Comparison of ENCODE assay signal across 12 cellular contexts in genomic region chr17:31695456-31696090, GRCh38.
A peak's percentile ranks its signal among the peaks of the same experiment; 100 is the strongest.
DNase-seq lines count a peak whose midpoint lies in the region; ATAC-seq and TF ChIP-seq lines count a peak whose summit lies in the region.
"Had no signal": no experiment of that assay in that cellular context is flagged by ENCODE, and none has a peak within 500 bp of the region (broad histone marks: within the 10 kb centered on the region; RNA-seq: fewer than 3 reads in every experiment).

No MANE protein-coding gene starts in this region.

- H3K4me1 ChIP-seq in HUES6 (ENCODE audit: control insufficient read depth, insufficient read depth, low read length) (peaks cover 15% of the 10 kb centered on the region; the same call in 1 of the 2 replicates), suprapubic skin (peaks cover 25% of the 10 kb centered on the region)

- H3K27ac ChIP-seq in HUES6 (ENCODE audit: low read depth, low read length) (no peak overlapping the region), cingulate gyrus (ENCODE audit: low read depth, low read length) (peak overlapping the region; percentile 47), suprapubic skin (peak overlapping the region; percentile 0)

- H3K4me3 ChIP-seq in HUES6 (ENCODE audit: low read depth, low read length) (no peak overlapping the region), suprapubic skin (no peak overlapping the region), H7 (ENCODE audit: insufficient read depth, low read depth, low read length) (no peak overlapping the region)

- no peaks in the 10 kb centered on the region for H3K36me3 ChIP-seq in HUES6 (ENCODE audit: control insufficient read depth, insufficient read depth, low read length)
- no peaks in the 10 kb centered on the region for H3K36me3 ChIP-seq in suprapubic skin
- H3K36me3 ChIP-seq in H7 (replicated peaks; ENCODE audit: control insufficient read depth, insufficient read depth, low read length), result no peaks in the 10 kb centered on the region

- peak; percentile 42 for DNase-seq in left lobe of liver (ENCODE audit: low spot score)
- no peak for DNase-seq in suprapubic skin (ENCODE audit: low spot score in 2 of 2)
- DNase-seq in SIG-M5 treated with dmso at 0.1 percent for 504 hours (lab: John Stamatoyannopoulos, UW; ENCODE audit: unreplicated experiment), result no peak
- DNase-seq in stimulated activated naive CD4-positive, alpha-beta T cell treated with Interleukin-2 at 50 U/mL for 16 hours (lab: John Stamatoyannopoulos, UW), result no peak
- no peak for DNase-seq in H7
- DNase-seq: activated CD8-positive, alpha-beta T cell treated with anti-CD3 and anti-CD28 coated beads for 36 hours; activated naive CD8-positive, alpha-beta T cell treated with anti-CD3 and anti-CD28 coated beads, Interleukin-2, amount 50 U/mL, for 24 hours; NCI-H1436; NK-92 treated with Interleukin-12 subunit alpha and Interleukin-12 subunit beta, amount 100 ng/mL, for 24 hours had no signal

- no peak for TF ChIP-seq EP300 in suprapubic skin (IDR thresholded peaks at IDR 0.05)

- WGBS in suprapubic skin, result 58% methylated on average over 5 of the region's 8 CpGs

- TF ChIP-seq POLR2A in suprapubic skin (IDR thresholded peaks at IDR 0.05), result no peak

- peak; percentile 10 for ATAC-seq in left lobe of liver
- ATAC-seq in GM21390 (IDR thresholded peaks at IDR 0.05; ENCODE audit: unreplicated experiment), result no peak
- ATAC-seq: activated CD8-positive, alpha-beta T cell treated with anti-CD3 and anti-CD28 coated beads for 36 hours; activated naive CD8-positive, alpha-beta T cell treated with anti-CD3 and anti-CD28 coated beads, Interleukin-2, amount 50 U/mL, for 24 hours had no signal

- H3K9me3 ChIP-seq in HUES6 (ENCODE audit: control insufficient read depth, insufficient read depth, low read depth, low read length) (no peaks in the 10 kb centered on the region), suprapubic skin (no peaks in the 10 kb centered on the region)

- peak overlapping the region; percentile 9 for H3K9ac ChIP-seq in HUES6 (ENCODE audit: low read length)

- no peak for TF ChIP-seq CTCF in suprapubic skin (IDR thresholded peaks at IDR 0.05)

- H3K27me3 ChIP-seq in HUES6 (ENCODE audit: control insufficient read depth, insufficient read depth, low read length) (no peaks in the 10 kb centered on the region), suprapubic skin (no peaks in the 10 kb centered on the region), H7 (ENCODE audit: control insufficient read depth, insufficient read depth, low read length) (no peaks in the 10 kb centered on the region)
